Comparison of ENCODE assay signal across 8 cellular contexts in genomic region chr14:104563742-104564615, GRCh38. TPM values are rescaled to one million over a fixed set of nuclear protein-coding genes. Genes with fewer than 3 reads are reported as not detected.
DNase-seq lines count a peak whose midpoint lies in the region; TF ChIP-seq lines count a peak whose summit lies in the region.

No MANE protein-coding gene starts in this region.

- no peak overlapping the region for H3K27ac Mint-ChIP-seq in MCF 10A (ENCODE audit: low read depth, unreplicated experiment)

- peaks cover 6% of the 10 kb centered on the region for H3K4me1 Mint-ChIP-seq in MCF 10A (ENCODE audit: insufficient read depth, unreplicated experiment)

- no peaks in the 10 kb centered on the region for H3K9me3 Mint-ChIP-seq in MCF 10A (ENCODE audit: unreplicated experiment)

- peaks cover 49% of the 10 kb centered on the region for H3K27me3 Mint-ChIP-seq in MCF 10A (ENCODE audit: insufficient read depth, unreplicated experiment)

- no TSS peak for BruUV-seq in MCF 10A (replicated peaks; lab: Mats Ljungman, UMichigan)

- H3K4me3 Mint-ChIP-seq in MCF 10A (ENCODE audit: unreplicated experiment): no peak overlapping the region

- peak; percentile 70 for DNase-seq in ELR (ENCODE audit: low read depth)
- DNase-seq in NCI-H1105 (lab: John Stamatoyannopoulos, UW): peak; percentile 36
- DNase-seq in MCF 10A (ENCODE audit: unreplicated experiment): peak; percentile 59
- DNase-seq in iPS-NIHi7 (ENCODE audit: extremely low spot score): peak; percentile 99
- DNase-seq in stimulated activated CD4-positive, alpha-beta T cell treated with anti-CD3 and anti-CD28 coated beads, Interleukin-15, amount 100 ng/mL, for 48 hours (ENCODE audit: low read depth in 2 of 2): peak; percentile 30 to 53
- DNase-seq in SKM-1 treated with dmso at 0.1 percent for 144 hours (lab: John Stamatoyannopoulos, UW; ENCODE audit: unreplicated experiment): no peak
- no peak for DNase-seq in T1000 (lab: John Stamatoyannopoulos, UW)

- CTCF ChIA-PET in MCF 10A (lab: Yijun Ruan, JAX): interaction anchor here (0.6 to 4.2 kb wide), 51 partner anchors 9 to 683 kb away, joined by 3 to 39 read pairs (median 4); partner anchors contain the start of gene C14orf180

- POLR2A ChIA-PET in MCF 10A (lab: Yijun Ruan, JAX): interaction anchor here (1.1 to 1.5 kb wide), 2 partner anchors 426 to 486 kb away, joined by 3 to 6 read pairs; no protein-coding TSS in a partner anchor

- intact Hi-C loops in MCF 10A (cut with micrococcal nuclease): loop anchor here (1.0 kb wide), 3 partner anchors 76 to 486 kb away; no protein-coding TSS in a partner anchor

- no peak overlapping the region; the same call in 1 of the 2 replicates for H3K27ac ChIP-seq in VCaP

- no peaks in the 10 kb centered on the region for H3K36me3 Mint-ChIP-seq in MCF 10A (ENCODE audit: insufficient read depth, unreplicated experiment)

- TF ChIP-seq CTCF in VCaP (conservative IDR thresholded peaks at IDR 0.05) (peak; percentile 94), MCF 10A (IDR thresholded peaks at IDR 0.05; ENCODE audit: unreplicated experiment) (peak; percentile 89)

RNA-seq across cellular contexts. Expression of gene C14orf180, which starts 15.6 kb away (rescaled TPM):
- total RNA-seq in MCF 10A (2022): not detected in 2 replicates

RNA-seq across cellular contexts. Expression of gene TMEM179, which starts 40.6 kb away (rescaled TPM):
- not detected in 2 replicates for total RNA-seq in MCF 10A (2022)

Comparison
In these comparisons a context has a peak if more than half of its experiments do, and no peak if none do; other contexts are left out.
1. DNase-seq: peak in ELR (single experiment), NCI-H1105 (single experiment), MCF 10A (single experiment), iPS-NIHi7 (single experiment) and stimulated activated CD4-positive, alpha-beta T cell treated with anti-CD3 and anti-CD28 coated beads, Interleukin-15, amount 100 ng/mL, for 48 hours (2 of 2); none in SKM-1 treated with dmso at 0.1 percent for 144 hours (single experiment) and T1000 (single experiment).